In the genomic region with DNA sequence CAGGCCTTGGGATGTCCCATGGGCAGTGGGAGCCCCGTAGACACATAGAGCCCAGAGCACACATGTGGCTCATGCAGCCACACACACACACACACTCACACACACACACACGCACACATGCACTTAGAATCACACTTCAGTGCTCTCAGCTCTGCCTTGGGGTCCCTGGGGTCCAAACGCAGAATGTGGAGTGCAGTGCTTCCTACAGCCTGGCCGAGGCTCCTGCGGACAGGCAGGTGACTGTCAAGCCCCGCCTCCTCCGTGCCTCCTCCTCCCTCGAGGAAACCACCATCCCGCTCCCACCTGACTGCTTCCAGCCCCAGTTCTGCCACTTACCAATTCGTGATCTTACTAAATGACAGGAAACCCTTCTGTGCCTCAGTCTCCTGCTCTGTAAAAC, we compare ENCODE assay signal across 19 cellular contexts. TPM values are rescaled to one million over a fixed set of nuclear protein-coding genes. Genes with fewer than 3 reads are reported as not detected.
DNase-seq lines count a peak whose midpoint lies in the region; ATAC-seq and TF ChIP-seq lines count a peak whose summit lies in the region.
"Had no signal": no experiment of that assay in that cellular context is flagged by ENCODE, and none has a peak within 500 bp of the region (broad histone marks: within the 10 kb centered on the region; RNA-seq: fewer than 3 reads in every experiment).

No MANE protein-coding gene starts in this region.

- no peak overlapping the region for H3K4me3 ChIP-seq in esophagus squamous epithelium

- H3K27me3 Mint-ChIP-seq in activated naive CD8-positive, alpha-beta T cell treated with anti-CD3 and anti-CD28 coated beads, Interleukin-2, amount 50 U/mL, for 24 hours, result peaks cover 5% of the 10 kb centered on the region

- intact Hi-C loops in esophagus squamous epithelium (cut with DNase I), result no loop called here

- CTCF ChIA-PET in RWPE1 (lab: Yijun Ruan, JAX), result no interaction called here

- TF ChIP-seq CTCF in RWPE1 (conservative IDR thresholded peaks at IDR 0.05; ENCODE audit: low read depth) (no peak), esophagus squamous epithelium (IDR thresholded peaks at IDR 0.05) (no peak)

- peaks cover 18 to 52% (median 32%) of the 10 kb centered on the region in 3 donors for H3K4me1 ChIP-seq in esophagus squamous epithelium

- H3K27ac ChIP-seq in RWPE1, result peak overlapping the region; percentile 100
- H3K27ac ChIP-seq in esophagus squamous epithelium, result peak overlapping the region in 1 of 4 donors; percentile 17
- H3K27ac ChIP-seq: 22Rv1, HL-60 had no signal

- WGBS in esophagus squamous epithelium, 2 donors, result 20 to 43% methylated on average over 1 to 9 of the region's 10 CpGs

- peaks cover 0 to 31% (median 0%) of the 10 kb centered on the region in 3 donors for H3K36me3 ChIP-seq in esophagus squamous epithelium

- H3K36me3 Mint-ChIP-seq in activated naive CD8-positive, alpha-beta T cell treated with anti-CD3 and anti-CD28 coated beads, Interleukin-2, amount 50 U/mL, for 24 hours (ENCODE audit: low read depth), result no peaks in the 10 kb centered on the region
- H3K36me3 Mint-ChIP-seq: CD4-positive, alpha-beta memory T cell had no signal

- peaks cover 9% of the 10 kb centered on the region for H3K4me1 Mint-ChIP-seq in activated naive CD8-positive, alpha-beta T cell treated with anti-CD3 and anti-CD28 coated beads, Interleukin-2, amount 50 U/mL, for 24 hours

- no peak overlapping the region for H3K4me3 Mint-ChIP-seq in activated naive CD8-positive, alpha-beta T cell treated with anti-CD3 and anti-CD28 coated beads, Interleukin-2, amount 50 U/mL, for 24 hours
- H3K4me3 Mint-ChIP-seq: B cell; CD4-positive, alpha-beta memory T cell had no signal

- TF ChIP-seq POLR2A in esophagus squamous epithelium (IDR thresholded peaks at IDR 0.05), result no peak

- peak; percentile 26 for DNase-seq in NCI-H1436 (lab: John Stamatoyannopoulos, UW)
- no peak for DNase-seq in NCI-H1436 treated with DMSO at 0.1 percent for 48 hours (lab: John Stamatoyannopoulos, UW)
- DNase-seq in RWPE1 (ENCODE audit: low spot score), result no peak
- peak; percentile 80 for DNase-seq in iPS-NIHi7 (ENCODE audit: extremely low spot score)
- DNase-seq in retina, result peak; percentile 63
- no peak for DNase-seq in activated naive CD8-positive, alpha-beta T cell treated with anti-CD3 and anti-CD28 coated beads, Interleukin-2, amount 50 U/mL, for 24 hours
- DNase-seq in esophagus squamous epithelium (lab: John Stamatoyannopoulos, UW), result no peak
- no peak for DNase-seq in pons (ENCODE audit: low spot score)
- DNase-seq: Calu3; CD4-positive, alpha-beta memory T cell; MV-4-11; NCI-H146; NCI-H2081; NCI-H345; NK-92 treated with Interleukin-12 subunit alpha and Interleukin-12 subunit beta, amount 100 ng/mL, for 24 hours; SIG-M5 had no signal

- ATAC-seq in activated naive CD8-positive, alpha-beta T cell treated with anti-CD3 and anti-CD28 coated beads, Interleukin-2, amount 50 U/mL, for 24 hours, result no peak

- H3K9me3 Mint-ChIP-seq in activated naive CD8-positive, alpha-beta T cell treated with anti-CD3 and anti-CD28 coated beads, Interleukin-2, amount 50 U/mL, for 24 hours, result no peaks in the 10 kb centered on the region
- H3K9me3 Mint-ChIP-seq: CD4-positive, alpha-beta memory T cell had no signal

- H3K9me3 ChIP-seq in esophagus squamous epithelium, result no peaks in the 10 kb centered on the region

- POLR2A ChIA-PET in RWPE1 (lab: Yijun Ruan, JAX; ENCODE audit: low non-redundant PET), result no interaction called here

- H3K27ac Mint-ChIP-seq in activated naive CD8-positive, alpha-beta T cell treated with anti-CD3 and anti-CD28 coated beads, Interleukin-2, amount 50 U/mL, for 24 hours, result no peak overlapping the region
- H3K27ac Mint-ChIP-seq: B cell had no signal

- no peaks in the 10 kb centered on the region for H3K27me3 ChIP-seq in esophagus squamous epithelium

RNA-seq across cellular contexts. Expression of a gene that starts 11.6 kb away (rescaled TPM):
- total RNA-seq in esophagus squamous epithelium, result 10 to 100 TPM; 14.0 to 33.4 (median 21.5) TPM

Comparison
In these comparisons a context has a peak if more than half of its experiments do, and no peak if none do; other contexts are left out.
1. DNase-seq: peak in NCI-H1436 (single experiment), iPS-NIHi7 (single experiment) and retina (single experiment); none in NCI-H1436 treated with DMSO at 0.1 percent for 48 hours (single experiment), RWPE1 (single experiment), activated naive CD8-positive, alpha-beta T cell treated with anti-CD3 and anti-CD28 coated beads, Interleukin-2, amount 50 U/mL, for 24 hours (single experiment), esophagus squamous epithelium (single experiment) and pons (single experiment).